21 cellular contexts compared by ENCODE assay signal in genomic region chr1:3669971-3670431, GRCh38. TPM values are rescaled to one million over a fixed set of nuclear protein-coding genes. Genes with fewer than 3 reads are reported as not detected.
"Had no signal": no experiment of that assay in that cellular context is flagged by ENCODE, and none has a peak within 500 bp of the region (broad histone marks: within the 10 kb centered on the region; RNA-seq: fewer than 3 reads in every experiment).

No MANE protein-coding gene starts in this region.

- H3K4me3 ChIP-seq: colonic mucosa, gastroesophageal sphincter, hepatocyte, left lung, prostate gland had no signal

- H2AFZ ChIP-seq: hepatocyte had no signal

- FAIRE-seq: endometrium had no signal

- H3K36me3 ChIP-seq: colonic mucosa, gastroesophageal sphincter, left lung, prostate gland, WERI-Rb-1 had no signal

- H3K9me3 Mint-ChIP-seq: activated CD8-positive, alpha-beta T cell treated with anti-CD3 and anti-CD28 coated beads for 36 hours; activated naive CD4-positive, alpha-beta T cell treated with anti-CD3 and anti-CD28 coated beads, Interleukin-2, amount 50 U/mL, for 24 hours; activated T-cell treated with anti-CD3 and anti-CD28 coated beads, Interleukin-2, amount 50 U/mL, for 4 hours; nephron progenitor cell; stimulated activated effector memory CD8-positive, alpha-beta T cell treated with anti-CD3 and anti-CD28 coated beads, Interleukin-12 subunit alpha, Interleukin-12 subunit beta, amount 100 ng/mL, for 72 hours had no signal

- H3K4me2 ChIP-seq: hepatocyte had no signal

- H3K27ac ChIP-seq: colonic mucosa, gastroesophageal sphincter, hepatocyte, left lung, prostate gland, WERI-Rb-1 had no signal

- H3K9me3 ChIP-seq: colonic mucosa, gastroesophageal sphincter, left lung, prostate gland had no signal

- H3K79me2 ChIP-seq: hepatocyte had no signal

- H3K27me3 Mint-ChIP-seq: activated naive CD4-positive, alpha-beta T cell treated with anti-CD3 and anti-CD28 coated beads, Interleukin-2, amount 50 U/mL, for 24 hours had no signal

- H3K36me3 Mint-ChIP-seq: activated naive CD4-positive, alpha-beta T cell treated with anti-CD3 and anti-CD28 coated beads, Interleukin-2, amount 50 U/mL, for 24 hours; stimulated activated effector memory CD8-positive, alpha-beta T cell treated with anti-CD3 and anti-CD28 coated beads, Interleukin-12 subunit alpha, Interleukin-12 subunit beta, amount 100 ng/mL, for 72 hours had no signal

- H3K4me1 Mint-ChIP-seq: activated naive CD4-positive, alpha-beta T cell treated with anti-CD3 and anti-CD28 coated beads, Interleukin-2, amount 50 U/mL, for 24 hours had no signal

- H3K4me1 ChIP-seq: colonic mucosa, prostate gland had no signal

- ATAC-seq: activated CD8-positive, alpha-beta T cell treated with anti-CD3 and anti-CD28 coated beads for 36 hours; activated T-cell treated with anti-CD3 and anti-CD28 coated beads, Interleukin-2, amount 50 U/mL, for 4 hours; gastroesophageal sphincter; left lung; stimulated activated effector memory CD8-positive, alpha-beta T cell treated with anti-CD3 and anti-CD28 coated beads, Interleukin-12 subunit alpha, Interleukin-12 subunit beta, amount 100 ng/mL, for 72 hours; T-helper 17 cell had no signal

- H3K27me3 ChIP-seq: colonic mucosa, hepatocyte had no signal

- DNase-seq: activated CD4-positive, alpha-beta T cell treated with anti-CD3 and anti-CD28 coated beads for 48 hours; activated CD8-positive, alpha-beta T cell treated with anti-CD3 and anti-CD28 coated beads for 36 hours; activated effector memory CD4-positive, alpha-beta T cell treated with anti-CD3 and anti-CD28 coated beads, Interleukin-2, amount 50 U/mL, for 16 hours; activated T-cell treated with anti-CD3 and anti-CD28 coated beads, Interleukin-2, amount 50 U/mL, for 4 hours; caudate nucleus; colonic mucosa; islet precursor cell; mesendoderm; nephron progenitor cell; stimulated activated CD4-positive, alpha-beta T cell treated with anti-CD3 and anti-CD28 coated beads, Interleukin-12 subunit alpha, Interleukin-12 subunit beta, amount 100 ng/mL, for 4 hours; stimulated activated CD4-positive, alpha-beta T cell treated with anti-CD3 and anti-CD28 coated beads, Interleukin-2, amount 100 ng/mL, for 24 hours; WERI-Rb-1 had no signal

- H3K27ac Mint-ChIP-seq: activated CD8-positive, alpha-beta T cell treated with anti-CD3 and anti-CD28 coated beads for 36 hours; activated naive CD4-positive, alpha-beta T cell treated with anti-CD3 and anti-CD28 coated beads, Interleukin-2, amount 50 U/mL, for 24 hours; nephron progenitor cell; stimulated activated effector memory CD8-positive, alpha-beta T cell treated with anti-CD3 and anti-CD28 coated beads, Interleukin-12 subunit alpha, Interleukin-12 subunit beta, amount 100 ng/mL, for 72 hours; T-helper 17 cell had no signal

- H3K4me3 Mint-ChIP-seq: activated CD8-positive, alpha-beta T cell treated with anti-CD3 and anti-CD28 coated beads for 36 hours; activated naive CD4-positive, alpha-beta T cell treated with anti-CD3 and anti-CD28 coated beads, Interleukin-2, amount 50 U/mL, for 24 hours; activated T-cell treated with anti-CD3 and anti-CD28 coated beads, Interleukin-2, amount 50 U/mL, for 4 hours; nephron progenitor cell; stimulated activated effector memory CD8-positive, alpha-beta T cell treated with anti-CD3 and anti-CD28 coated beads, Interleukin-12 subunit alpha, Interleukin-12 subunit beta, amount 100 ng/mL, for 72 hours; T-helper 17 cell had no signal

RNA-seq across cellular contexts. Expression of gene TP73, which starts 17.7 kb away (rescaled TPM):
- total RNA-seq: omental fat pad had no signal
